ENCODE assay signal across 25 cellular contexts in the genomic region with DNA sequence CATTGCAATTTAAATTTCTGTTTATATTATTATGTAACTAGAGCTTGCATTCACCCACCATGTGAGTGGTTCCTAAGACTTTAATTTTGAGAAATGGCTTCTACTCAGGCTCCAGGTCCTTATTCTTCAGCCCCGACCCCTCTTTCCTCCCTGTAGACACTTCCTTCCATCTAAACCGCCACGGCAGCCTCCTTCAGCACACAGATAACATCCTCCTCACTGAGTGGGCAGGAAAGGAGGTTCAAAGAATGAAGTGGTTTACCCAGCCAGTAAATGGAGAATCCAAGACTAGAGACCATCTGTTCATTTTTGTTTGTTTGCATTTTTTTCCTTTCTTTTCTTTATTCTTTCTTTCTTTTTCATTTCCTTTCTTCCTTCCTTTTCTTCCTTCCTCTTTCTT.
"Had no signal": no experiment of that assay in that cellular context is flagged by ENCODE, and none has a peak within 500 bp of the region (broad histone marks: within the 10 kb centered on the region; RNA-seq: fewer than 3 reads in every experiment).

No MANE protein-coding gene starts in this region.

- H2AFZ ChIP-seq: hepatocyte had no signal

- H3K27ac ChIP-seq: brain microvascular endothelial cell, coronary artery, dorsolateral prefrontal cortex, hepatocyte, neutrophil, prostate gland, sigmoid colon, stomach, thyroid gland, upper lobe of left lung, vagina had no signal

- H3K9me3 Mint-ChIP-seq: stimulated activated effector memory CD8-positive, alpha-beta T cell treated with anti-CD3 and anti-CD28 coated beads, Interleukin-12 subunit alpha, Interleukin-12 subunit beta, amount 100 ng/mL, for 72 hours had no signal

- H3K4me2 ChIP-seq: hepatocyte had no signal

- DNase-seq: activated CD4-positive, alpha-beta T cell treated with anti-CD3 and anti-CD28 coated beads for 48 hours; activated CD4-positive, alpha-beta T cell treated with anti-CD3 and anti-CD28 coated beads, Interleukin-2, amount 50 U/mL, for 48 hours; activated naive CD4-positive, alpha-beta T cell; activated T-cell treated with anti-CD3 and anti-CD28 coated beads, Interleukin-2, amount 50 U/mL, for 48 hours; amniotic stem cell; brain microvascular endothelial cell; dorsolateral prefrontal cortex; effector memory CD4-positive, alpha-beta T cell; glutamatergic neuron; left colon; mammary epithelial cell; nephron progenitor cell; retina; sigmoid colon; small intestine; stimulated activated CD4-positive, alpha-beta T cell treated with anti-CD3 and anti-CD28 coated beads, Interleukin-4, amount 100 ng/mL, for 24 hours; thyroid gland; upper lobe of left lung had no signal

- H3K27me3 ChIP-seq: brain microvascular endothelial cell, dorsolateral prefrontal cortex, hepatocyte, neutrophil, sigmoid colon, stomach, thyroid gland, upper lobe of left lung, vagina had no signal

- H3K27ac Mint-ChIP-seq: nephron progenitor cell; stimulated activated effector memory CD8-positive, alpha-beta T cell treated with anti-CD3 and anti-CD28 coated beads, Interleukin-12 subunit alpha, Interleukin-12 subunit beta, amount 100 ng/mL, for 72 hours had no signal

- H3K36me3 Mint-ChIP-seq: stimulated activated effector memory CD8-positive, alpha-beta T cell treated with anti-CD3 and anti-CD28 coated beads, Interleukin-12 subunit alpha, Interleukin-12 subunit beta, amount 100 ng/mL, for 72 hours had no signal

- H3K36me3 ChIP-seq: brain microvascular endothelial cell, neutrophil, prostate gland, sigmoid colon, stomach, thyroid gland, upper lobe of left lung, vagina had no signal

- H3K4me3 ChIP-seq: coronary artery, dorsolateral prefrontal cortex, hepatocyte, prostate gland, sigmoid colon, stomach, thyroid gland, upper lobe of left lung, vagina had no signal

- H3K4me3 Mint-ChIP-seq: nephron progenitor cell; stimulated activated effector memory CD8-positive, alpha-beta T cell treated with anti-CD3 and anti-CD28 coated beads, Interleukin-12 subunit alpha, Interleukin-12 subunit beta, amount 100 ng/mL, for 72 hours had no signal

- ATAC-seq: left colon; stimulated activated effector memory CD8-positive, alpha-beta T cell treated with anti-CD3 and anti-CD28 coated beads, Interleukin-12 subunit alpha, Interleukin-12 subunit beta, amount 100 ng/mL, for 72 hours had no signal

- H3K9me3 ChIP-seq: neutrophil, prostate gland, sigmoid colon, thyroid gland, upper lobe of left lung, vagina had no signal

- H3K4me1 ChIP-seq: prostate gland, sigmoid colon, stomach, thyroid gland, upper lobe of left lung, vagina had no signal

- H3K4me1 Mint-ChIP-seq: nephron progenitor cell had no signal
